8 cellular contexts compared by ENCODE assay signal in genomic region chr19:4337906-4338440, GRCh38. TPM values are rescaled to one million over a fixed set of nuclear protein-coding genes. Genes with fewer than 3 reads are reported as not detected.
DNase-seq lines count a peak whose midpoint lies in the region; TF ChIP-seq lines count a peak whose summit lies in the region.

No MANE protein-coding gene starts in this region.

- peak overlapping the region; percentile 79 for H3K4me3 Mint-ChIP-seq in activated CD4-positive, alpha-beta T cell treated with anti-CD3 and anti-CD28 coated beads, Interleukin-2, amount 10 ng/mL, durations not matched to agents 7 days and 5 days
- H3K4me3 Mint-ChIP-seq in activated T-helper 2 cell treated with anti-CD3 and anti-CD28 coated beads, Interferon-gamma antibody, Interleukin-2, Interleukin-4, amounts not matched to agents 10 μg/mL and 5 μg/mL and 100 μg/mL, durations not matched to agents 14 hours and 24 hours and 36 hours (ENCODE audit: low read depth) = peak overlapping the region; percentile 89
- peak overlapping the region; percentile 80 to 96 (median 90) for H3K4me3 Mint-ChIP-seq in immature natural killer cell

- no peak for DNase-seq in activated CD4-positive, alpha-beta T cell treated with anti-CD3 and anti-CD28 coated beads, Interleukin-2, amount 10 ng/mL, durations not matched to agents 7 days and 5 days
- DNase-seq in activated CD4-positive, alpha-beta T cell treated with anti-CD3 and anti-CD28 coated beads, Interleukin-2, amount 50 U/mL, for 1 hour = no peak
- peak; percentile 18 for DNase-seq in activated T-helper 2 cell treated with anti-CD3 and anti-CD28 coated beads, Interferon-gamma antibody, Interleukin-2, Interleukin-4, amounts not matched to agents 10 μg/mL and 5 μg/mL and 100 μg/mL, durations not matched to agents 14 hours and 24 hours and 36 hours (ENCODE audit: low spot score)
- DNase-seq in immature natural killer cell = no peak
- DNase-seq in stomach = peak; percentile 33
- DNase-seq in NCI-H1436 (lab: John Stamatoyannopoulos, UW) = no peak
- no peak for DNase-seq in cerebellum (ENCODE audit: low spot score)
- no peak for DNase-seq in inferior parietal cortex (ENCODE audit: extremely low spot score)

- intact Hi-C loops in activated T-helper 2 cell treated with anti-CD3 and anti-CD28 coated beads, Interferon-gamma antibody, Interleukin-2, Interleukin-4, amounts not matched to agents 10 μg/mL and 5 μg/mL and 100 μg/mL, durations not matched to agents 14 hours and 24 hours and 36 hours (cut with micrococcal nuclease) = no loop called here
- intact Hi-C loops in stomach (cut with DNase I; ENCODE audit: low total_unique reads) = no loop called here

- no peaks in the 10 kb centered on the region for H3K9me3 ChIP-seq in stomach

- TF ChIP-seq EP300 in stomach (IDR thresholded peaks at IDR 0.05) = no peak

- H3K27me3 ChIP-seq in stomach = no peaks in the 10 kb centered on the region

- H3K36me3 Mint-ChIP-seq in activated CD4-positive, alpha-beta T cell treated with anti-CD3 and anti-CD28 coated beads, Interleukin-2, amount 10 ng/mL, durations not matched to agents 7 days and 5 days (ENCODE audit: low read depth) = peaks cover 4% of the 10 kb centered on the region
- peaks cover 13% of the 10 kb centered on the region for H3K36me3 Mint-ChIP-seq in activated T-helper 2 cell treated with anti-CD3 and anti-CD28 coated beads, Interferon-gamma antibody, Interleukin-2, Interleukin-4, amounts not matched to agents 10 μg/mL and 5 μg/mL and 100 μg/mL, durations not matched to agents 14 hours and 24 hours and 36 hours (ENCODE audit: low read depth)
- H3K36me3 Mint-ChIP-seq in immature natural killer cell = peaks cover 0 to 5% (median 0%) of the 10 kb centered on the region in 3 donors

- peak overlapping the region; percentile 94 for H3K27ac Mint-ChIP-seq in activated CD4-positive, alpha-beta T cell treated with anti-CD3 and anti-CD28 coated beads, Interleukin-2, amount 10 ng/mL, durations not matched to agents 7 days and 5 days
- H3K27ac Mint-ChIP-seq in activated T-helper 2 cell treated with anti-CD3 and anti-CD28 coated beads, Interferon-gamma antibody, Interleukin-2, Interleukin-4, amounts not matched to agents 10 μg/mL and 5 μg/mL and 100 μg/mL, durations not matched to agents 14 hours and 24 hours and 36 hours = peak overlapping the region; percentile 93
- H3K27ac Mint-ChIP-seq in immature natural killer cell = peak overlapping the region; percentile 84 to 91 (median 90)

- peak overlapping the region; percentile 47 to 60 (median 50) for H3K4me3 ChIP-seq in stomach

- peaks cover 7% of the 10 kb centered on the region for H3K9me3 Mint-ChIP-seq in activated CD4-positive, alpha-beta T cell treated with anti-CD3 and anti-CD28 coated beads, Interleukin-2, amount 10 ng/mL, durations not matched to agents 7 days and 5 days
- peaks cover 7% of the 10 kb centered on the region for H3K9me3 Mint-ChIP-seq in activated T-helper 2 cell treated with anti-CD3 and anti-CD28 coated beads, Interferon-gamma antibody, Interleukin-2, Interleukin-4, amounts not matched to agents 10 μg/mL and 5 μg/mL and 100 μg/mL, durations not matched to agents 14 hours and 24 hours and 36 hours
- H3K9me3 Mint-ChIP-seq in immature natural killer cell = no peaks in the 10 kb centered on the region

- H3K4me1 ChIP-seq in stomach = peaks cover 4 to 25% (median 23%) of the 10 kb centered on the region in 4 donors

- H3K27me3 Mint-ChIP-seq in activated CD4-positive, alpha-beta T cell treated with anti-CD3 and anti-CD28 coated beads, Interleukin-2, amount 10 ng/mL, durations not matched to agents 7 days and 5 days = no peaks in the 10 kb centered on the region
- H3K27me3 Mint-ChIP-seq in activated T-helper 2 cell treated with anti-CD3 and anti-CD28 coated beads, Interferon-gamma antibody, Interleukin-2, Interleukin-4, amounts not matched to agents 10 μg/mL and 5 μg/mL and 100 μg/mL, durations not matched to agents 14 hours and 24 hours and 36 hours (ENCODE audit: low read depth) = no peaks in the 10 kb centered on the region
- H3K27me3 Mint-ChIP-seq in immature natural killer cell (ENCODE audit: low read depth in 3 of 3) = peaks cover 4 to 9% (median 9%) of the 10 kb centered on the region in 3 donors

- no peak for TF ChIP-seq CTCF in stomach (IDR thresholded peaks at IDR 0.05)

- peaks cover 33% of the 10 kb centered on the region for H3K4me1 Mint-ChIP-seq in activated CD4-positive, alpha-beta T cell treated with anti-CD3 and anti-CD28 coated beads, Interleukin-2, amount 10 ng/mL, durations not matched to agents 7 days and 5 days
- H3K4me1 Mint-ChIP-seq in activated T-helper 2 cell treated with anti-CD3 and anti-CD28 coated beads, Interferon-gamma antibody, Interleukin-2, Interleukin-4, amounts not matched to agents 10 μg/mL and 5 μg/mL and 100 μg/mL, durations not matched to agents 14 hours and 24 hours and 36 hours (ENCODE audit: low read depth) = peaks cover 16% of the 10 kb centered on the region
- peaks cover 22 to 29% of the 10 kb centered on the region in 2 donors for H3K4me1 Mint-ChIP-seq in immature natural killer cell

- POLR2A ChIA-PET in activated CD4-positive, alpha-beta T cell treated with anti-CD3 and anti-CD28 coated beads, Interleukin-2, amount 10 ng/mL, durations not matched to agents 7 days and 5 days (lab: Charles Lee) = no interaction called here

- no peak for TF ChIP-seq POLR2A in stomach (IDR thresholded peaks at IDR 0.05)

- CTCF ChIA-PET in activated CD4-positive, alpha-beta T cell treated with anti-CD3 and anti-CD28 coated beads, Interleukin-2, amount 10 ng/mL, durations not matched to agents 7 days and 5 days (lab: Charles Lee) = interaction anchor here (0.6 to 3.0 kb wide), 3 partner anchors 15 to 198 kb away, joined by 3 to 16 read pairs (median 3); partner anchors contain the start of gene SH3GL1

- H3K36me3 ChIP-seq in stomach = no peaks in the 10 kb centered on the region

- 7 to 19% (median 14%) methylated on average over 14 of the region's 14 CpGs for WGBS in stomach, 5 donors

- H3K27ac ChIP-seq in stomach = peak overlapping the region; percentile 32 to 87 (median 78)

RNA-seq across cellular contexts. Expression of gene STAP2, which starts 0.7 kb away (rescaled TPM):
- total RNA-seq in activated CD4-positive, alpha-beta T cell treated with anti-CD3 and anti-CD28 coated beads, Interleukin-2, amount 10 ng/mL, durations not matched to agents 7 days and 5 days = 10 to 100 TPM; 10.4 to 11.9 TPM
- total RNA-seq in activated T-helper 2 cell treated with anti-CD3 and anti-CD28 coated beads, Interferon-gamma antibody, Interleukin-2, Interleukin-4, amounts not matched to agents 10 μg/mL and 5 μg/mL and 100 μg/mL, durations not matched to agents 14 hours and 24 hours and 36 hours = 15.4 and 17.1 TPM in 2 replicates
- polyA plus RNA-seq in immature natural killer cell (1 to 10 TPM in 1 of 3 donors, under 1 TPM in 1, not detected in 1; 0.89 to 4.2 TPM), stomach (10 to 100 TPM; 32.7 to 70.8 (median 52.4) TPM)
- total RNA-seq in stomach (100 to 1,000 TPM in 1 of 5 donors, 10 to 100 TPM in 3, not detected in 1; 20.7 to 250 (median 35.1) TPM), cerebellum (1.5 TPM)

RNA-seq across cellular contexts. Expression of gene MPND, which starts 5.4 kb away (rescaled TPM):
- 10 to 100 TPM; 21.2 to 28.1 TPM for total RNA-seq in activated CD4-positive, alpha-beta T cell treated with anti-CD3 and anti-CD28 coated beads, Interleukin-2, amount 10 ng/mL, durations not matched to agents 7 days and 5 days
- 19.3 and 20.2 TPM in 2 replicates for total RNA-seq in activated T-helper 2 cell treated with anti-CD3 and anti-CD28 coated beads, Interferon-gamma antibody, Interleukin-2, Interleukin-4, amounts not matched to agents 10 μg/mL and 5 μg/mL and 100 μg/mL, durations not matched to agents 14 hours and 24 hours and 36 hours
- polyA plus RNA-seq in immature natural killer cell (10 to 100 TPM in 2 of 3 donors, 1 to 10 TPM in 1; 9.0 to 13.4 (median 11.3) TPM), stomach (10 to 100 TPM; 20.4 to 25.0 (median 22.0) TPM)
- total RNA-seq in stomach (10 to 100 TPM in 2 of 5 donors, 1 to 10 TPM in 3; 2.2 to 24.5 (median 8.3) TPM), cerebellum (11.3 TPM)

RNA-seq across cellular contexts. Expression of gene FSD1, which starts 33.6 kb away (rescaled TPM):
- total RNA-seq in activated CD4-positive, alpha-beta T cell treated with anti-CD3 and anti-CD28 coated beads, Interleukin-2, amount 10 ng/mL, durations not matched to agents 7 days and 5 days = 10 to 100 TPM; 12.7 to 17.2 TPM
- 26.8 and 32.8 TPM in 2 replicates for total RNA-seq in activated T-helper 2 cell treated with anti-CD3 and anti-CD28 coated beads, Interferon-gamma antibody, Interleukin-2, Interleukin-4, amounts not matched to agents 10 μg/mL and 5 μg/mL and 100 μg/mL, durations not matched to agents 14 hours and 24 hours and 36 hours
- 10 to 100 TPM; 10.1 to 23.8 (median 12.8) TPM for polyA plus RNA-seq in immature natural killer cell
- total RNA-seq in stomach = 10 to 100 TPM in 1 of 5 donors, 1 to 10 TPM in 2, not detected in 2; 1.1 to 12.5 (median 2.3) TPM
- 1 to 10 TPM in 1 of 3 donors, under 1 TPM in 1, not detected in 1; 0.31 to 1.3 TPM for polyA plus RNA-seq in stomach
- total RNA-seq in cerebellum = 23.8 TPM

RNA-seq across cellular contexts. Expression of gene TMIGD2, which starts 35.8 kb away (rescaled TPM):
- 10 to 100 TPM; 45.4 to 48.7 TPM for total RNA-seq in activated CD4-positive, alpha-beta T cell treated with anti-CD3 and anti-CD28 coated beads, Interleukin-2, amount 10 ng/mL, durations not matched to agents 7 days and 5 days
- 9.2 and 10.8 TPM in 2 replicates for total RNA-seq in activated T-helper 2 cell treated with anti-CD3 and anti-CD28 coated beads, Interferon-gamma antibody, Interleukin-2, Interleukin-4, amounts not matched to agents 10 μg/mL and 5 μg/mL and 100 μg/mL, durations not matched to agents 14 hours and 24 hours and 36 hours
- 100 to 1,000 TPM in 1 of 3 donors, 10 to 100 TPM in 2; 85.3 to 116 (median 86.1) TPM for polyA plus RNA-seq in immature natural killer cell
- total RNA-seq in stomach = 1 to 10 TPM in 1 of 5 donors, not detected in 4; 1.1 TPM
- under 1 TPM in 1 of 3 donors, not detected in 2; 0.55 TPM for polyA plus RNA-seq in stomach
- total RNA-seq in cerebellum = 0.27 TPM

RNA-seq across cellular contexts. Expression of gene SHD, which starts 58.9 kb away (rescaled TPM):
- total RNA-seq in activated CD4-positive, alpha-beta T cell treated with anti-CD3 and anti-CD28 coated beads, Interleukin-2, amount 10 ng/mL, durations not matched to agents 7 days and 5 days = not detected
- 0.46 and 1.2 TPM in 2 replicates for total RNA-seq in activated T-helper 2 cell treated with anti-CD3 and anti-CD28 coated beads, Interferon-gamma antibody, Interleukin-2, Interleukin-4, amounts not matched to agents 10 μg/mL and 5 μg/mL and 100 μg/mL, durations not matched to agents 14 hours and 24 hours and 36 hours
- polyA plus RNA-seq in immature natural killer cell = not detected
- 1 to 10 TPM in 1 of 5 donors, not detected in 4; 7.0 TPM for total RNA-seq in stomach
- not detected for polyA plus RNA-seq in stomach
- total RNA-seq in cerebellum = 10.1 TPM

Comparison
In these comparisons a context has a peak if more than half of its experiments do, and no peak if none do; other contexts are left out.
1. DNase-seq: peak in activated T-helper 2 cell treated with anti-CD3 and anti-CD28 coated beads, Interferon-gamma antibody, Interleukin-2, Interleukin-4, amounts not matched to agents 10 μg/mL and 5 μg/mL and 100 μg/mL, durations not matched to agents 14 hours and 24 hours and 36 hours (single experiment) and stomach (single experiment); none in activated CD4-positive, alpha-beta T cell treated with anti-CD3 and anti-CD28 coated beads, Interleukin-2, amount 10 ng/mL, durations not matched to agents 7 days and 5 days (single experiment), activated CD4-positive, alpha-beta T cell treated with anti-CD3 and anti-CD28 coated beads, Interleukin-2, amount 50 U/mL, for 1 hour (single experiment), immature natural killer cell (0 of 3), NCI-H1436 (single experiment), cerebellum (single experiment) and inferior parietal cortex (single experiment).
2. Peak in every context shown above with its lines, with median percentiles within 50 percentile points of each other: H3K27ac Mint-ChIP-seq and H3K4me3 Mint-ChIP-seq.